In genomic region chr4:111282035-111282434, GRCh38 we compare ENCODE assay signal across 29 cellular contexts.
"Had no signal": no experiment of that assay in that cellular context is flagged by ENCODE, and none has a peak within 500 bp of the region (broad histone marks: within the 10 kb centered on the region; RNA-seq: fewer than 3 reads in every experiment).

No MANE protein-coding gene starts in this region.

- H3K27ac ChIP-seq: adrenal gland, ascending aorta, body of pancreas, brain microvascular endothelial cell, breast epithelium, cardiac muscle cell had no signal

- H3K9me3 ChIP-seq: adrenal gland, ascending aorta, body of pancreas, breast epithelium had no signal

- DNase-seq: activated effector memory CD4-positive, alpha-beta T cell treated with anti-CD3 and anti-CD28 coated beads, Interleukin-2, amount 50 U/mL, for 16 hours; activated effector memory CD4-positive, alpha-beta T cell treated with Interleukin-2 at 50 U/mL for 16 hours; activated gamma-delta T cell; activated gamma-delta T cell treated with Interleukin-2 at 50 U/mL for 16 hours; activated naive CD4-positive, alpha-beta T cell; activated naive CD4-positive, alpha-beta T cell treated with anti-CD3 and anti-CD28 coated beads for 36 hours; activated naive CD4-positive, alpha-beta T cell treated with anti-CD3 and anti-CD28 coated beads, Interleukin-2, amount 10 ng/mL, durations not matched to agents 7 days and 5 days; activated naive CD4-positive, alpha-beta T cell treated with anti-CD3 and anti-CD28 coated beads, Interleukin-2, amount 50 U/mL, for 16 hours; activated naive CD4-positive, alpha-beta T cell treated with Interleukin-2 at 50 U/mL for 16 hours; activated naive CD8-positive, alpha-beta T cell treated with anti-CD3 and anti-CD28 coated beads for 36 hours; activated naive CD8-positive, alpha-beta T cell treated with anti-CD3 and anti-CD28 coated beads, Interleukin-2, amount 10 ng/mL, durations not matched to agents 7 days and 5 days; activated naive CD8-positive, alpha-beta T cell treated with anti-CD3 and anti-CD28 coated beads, Interleukin-2, amount 50 U/mL, for 24 hours; activated T-cell treated with anti-CD3 and anti-CD28 coated beads, Interleukin-2, amount 50 U/mL, for 1 hour; activated T-cell treated with anti-CD3 and anti-CD28 coated beads, Interleukin-2, amount 50 U/mL, for 24 hours; activated T-cell treated with anti-CD3 and anti-CD28 coated beads, Interleukin-2, amount 50 U/mL, for 4 hours; activated T-cell treated with anti-CD3 and anti-CD28 coated beads, Interleukin-2, amount 50 U/mL, for 72 hours; adrenal gland; amniotic stem cell; amygdala; anterior cingulate cortex; aorta; body of pancreas; brain microvascular endothelial cell; caudate nucleus; central memory CD4-positive, alpha-beta T cell; cerebellar nuclear complex had no signal

- H3K27me3 ChIP-seq: adrenal gland, ascending aorta, body of pancreas, brain microvascular endothelial cell had no signal

- H3K36me3 ChIP-seq: adrenal gland, ascending aorta, brain microvascular endothelial cell, breast epithelium, cardiac muscle cell had no signal

- H3K4me1 ChIP-seq: adrenal gland, ascending aorta, body of pancreas, breast epithelium had no signal

- H3K4me3 ChIP-seq: adrenal gland, ascending aorta, body of pancreas, breast epithelium, cardiac muscle cell had no signal
